In genomic region chr2:54330226-54331094, GRCh38 we compare ENCODE assay signal across 1 cellular context.
A peak's percentile ranks its signal among the peaks of the same experiment; 100 is the strongest.
TF ChIP-seq lines count a peak whose summit lies in the region.

No MANE protein-coding gene starts in this region.

TF ChIP-seq in HEK293, 187 proteins besides CTCF, POLR2A, EP300 and RAD21 (continued from another document and continues in another):
- TF ChIP-seq ZBTB26 (tag by site-specific recombination; optimal IDR thresholded peaks at IDR 0.05), result peak; percentile 77
- TF ChIP-seq GLIS2 (tag by site-specific recombination; IDR thresholded peaks at IDR 0.05), result peak; percentile 53; the same call in 1 of the 2 replicates
- peak; percentile 39; the same call in 1 of the 2 replicates for TF ChIP-seq ZNF324 (tag by site-specific recombination; IDR thresholded peaks at IDR 0.05)
- no peak for TF ChIP-seq HOXA7 (CRISPR knock-in tag; IDR thresholded peaks at IDR 0.05; ENCODE audit: borderline replicate concordance)
- peak; percentile 74 for TF ChIP-seq ZNF76 (tag by site-specific recombination; IDR thresholded peaks at IDR 0.05; ENCODE audit: borderline replicate concordance, low read depth)
- TF ChIP-seq ZNF658 (tag by site-specific recombination; IDR thresholded peaks at IDR 0.05), result no peak
- TF ChIP-seq ZNF561 (tag by site-specific recombination; IDR thresholded peaks at IDR 0.05; ENCODE audit: borderline replicate concordance), result 0 out of 2 replicates have a peak, but pooled peaks have one; percentile 13
- peak; percentile 59; the same call in 1 of the 2 replicates for TF ChIP-seq SP3 (tag by site-specific recombination; IDR thresholded peaks at IDR 0.05)
- TF ChIP-seq ZFP37 (tag by site-specific recombination; IDR thresholded peaks at IDR 0.05), result peak; percentile 54; the same call in 1 of the 2 replicates
- TF ChIP-seq SCRT1 (tag by site-specific recombination; IDR thresholded peaks at IDR 0.05; ENCODE audit: borderline replicate concordance), result no peak
- no peak for TF ChIP-seq ZNF707 (tag by site-specific recombination; IDR thresholded peaks at IDR 0.05)
- 0 out of 2 replicates have a peak, but pooled peaks have one; percentile 11 for TF ChIP-seq ZNF518A (tag by site-specific recombination; conservative IDR thresholded peaks at IDR 0.05; ENCODE audit: low read depth)
- no peak for TF ChIP-seq SALL2 (tag by site-specific recombination; IDR thresholded peaks at IDR 0.05; ENCODE audit: borderline replicate concordance)
- TF ChIP-seq ZNF585B (tag by site-specific recombination; IDR thresholded peaks at IDR 0.05), result no peak
- peak; percentile 77 for TF ChIP-seq SP2 (tag by site-specific recombination; IDR thresholded peaks at IDR 0.05)
- peak; percentile 85 for TF ChIP-seq ZNF335 (tag by site-specific recombination; conservative IDR thresholded peaks at IDR 0.05)
- TF ChIP-seq MYNN (tag by site-specific recombination; IDR thresholded peaks at IDR 0.05; ENCODE audit: borderline replicate concordance), result peak; percentile 32; the same call in 1 of the 2 replicates
- TF ChIP-seq ZNF433 (tag by site-specific recombination; IDR thresholded peaks at IDR 0.05; ENCODE audit: low read depth), result no peak
- TF ChIP-seq ZEB2 (tag by site-specific recombination; IDR thresholded peaks at IDR 0.05), result no peak
- TF ChIP-seq ZNF514 (tag by site-specific recombination; IDR thresholded peaks at IDR 0.05), result no peak
- TF ChIP-seq ZNF266 (tag by site-specific recombination; IDR thresholded peaks at IDR 0.05; ENCODE audit: low read depth), result no peak
- TF ChIP-seq ZNF391 (tag by site-specific recombination; IDR thresholded peaks at IDR 0.05; ENCODE audit: borderline replicate concordance, low read depth), result no peak
- TF ChIP-seq ZNF664 (tag by site-specific recombination; IDR thresholded peaks at IDR 0.05), result no peak
- no peak; the same call in 1 of the 2 replicates for TF ChIP-seq ELK4 (IDR thresholded peaks at IDR 0.05; ENCODE audit: borderline replicate concordance, low read depth, low read length)
- TF ChIP-seq ZNF521 (tag by site-specific recombination; IDR thresholded peaks at IDR 0.05), result no peak
- no peak for TF ChIP-seq PBX3 (CRISPR knock-in tag; IDR thresholded peaks at IDR 0.05)
- no peak for TF ChIP-seq BCL11A (tag by site-specific recombination; IDR thresholded peaks at IDR 0.05; ENCODE audit: low read depth)
- TF ChIP-seq ZNF792 (tag by site-specific recombination; IDR thresholded peaks at IDR 0.05), result no peak
- TF ChIP-seq ZNF600 (tag by site-specific recombination; IDR thresholded peaks at IDR 0.05), result peak; percentile 92
- TF ChIP-seq ZNF768 (tag by site-specific recombination; IDR thresholded peaks at IDR 0.05), result no peak
- TF ChIP-seq PRDM10 (tag by site-specific recombination; IDR thresholded peaks at IDR 0.05), result peak; percentile 92
- TF ChIP-seq ZBTB10 (tag by site-specific recombination; IDR thresholded peaks at IDR 0.05), result no peak
- 0 out of 2 replicates have a peak, but pooled peaks have one; percentile 11 for TF ChIP-seq ZBTB21 (tag by site-specific recombination; IDR thresholded peaks at IDR 0.05)
- no peak for TF ChIP-seq ZNF292 (tag by site-specific recombination; IDR thresholded peaks at IDR 0.05; ENCODE audit: borderline replicate concordance, low read depth)
- TF ChIP-seq ZNF791 (tag by site-specific recombination; IDR thresholded peaks at IDR 0.05), result no peak
- TF ChIP-seq TCF7L2 (IDR thresholded peaks at IDR 0.05; ENCODE audit: borderline replicate concordance, low read depth, low read length), result no peak
- no peak for TF ChIP-seq ZNF747 (tag by site-specific recombination; IDR thresholded peaks at IDR 0.05)
- 0 out of 2 replicates have a peak, but pooled peaks have one; percentile 35 for TF ChIP-seq ZNF2 (tag by site-specific recombination; IDR thresholded peaks at IDR 0.05)
- TF ChIP-seq BCL11B (tag by site-specific recombination; IDR thresholded peaks at IDR 0.05; ENCODE audit: low read depth), result no peak
- TF ChIP-seq ZNF366 (tag by site-specific recombination; conservative IDR thresholded peaks at IDR 0.05), result peak; percentile 13; the same call in 1 of the 2 replicates
- peak; percentile 57; the same call in 1 of the 2 replicates for TF ChIP-seq ZNF692 (tag by site-specific recombination; IDR thresholded peaks at IDR 0.05)
- TF ChIP-seq ZNF501 (tag by site-specific recombination; IDR thresholded peaks at IDR 0.05), result peak; percentile 60; the same call in 1 of the 2 replicates
- no peak for TF ChIP-seq ZNF140 (tag by site-specific recombination; IDR thresholded peaks at IDR 0.05)
- peak; percentile 19; the same call in 1 of the 2 replicates for TF ChIP-seq ZIC2 (tag by site-specific recombination; IDR thresholded peaks at IDR 0.05)
- peak; percentile 65 for TF ChIP-seq PATZ1 (tag by site-specific recombination; IDR thresholded peaks at IDR 0.05)
- peak; percentile 62; the same call in 1 of the 2 replicates for TF ChIP-seq EGR2 (tag by site-specific recombination; IDR thresholded peaks at IDR 0.05; ENCODE audit: low read depth)
